1 cellular context compared by ENCODE assay signal in genomic region chr1:44775078-44775929, GRCh38.
TF ChIP-seq lines count a peak whose summit lies in the region.

Gene RPS8 (plus strand): TSS chr1:44775540. CDS start chr1:44775597, 57 bp downstream.

TF ChIP-seq in K562, 482 proteins besides CTCF, POLR2A, EP300 and RAD21 (continued from another document and continues in another):
- TF ChIP-seq PRDM10 (IDR thresholded peaks at IDR 0.05; ENCODE audit: partially characterized antibody) (peak; percentile 6), MAZ (CRISPR knock-in tag; conservative IDR thresholded peaks at IDR 0.05 in 1 of 2, IDR thresholded peaks at IDR 0.05 in 1 of 2) (peak; percentile 79 to 88), ZNF407 (IDR thresholded peaks at IDR 0.05; ENCODE audit: low read depth) (no peak; the same call in 1 of the 2 replicates), ZSCAN29 (IDR thresholded peaks at IDR 0.05) (no peak), ZNF695 (CRISPR knock-in tag; IDR thresholded peaks at IDR 0.05) (no peak), ZKSCAN8 (CRISPR knock-in tag; IDR thresholded peaks at IDR 0.05) (no peak; the same call in 1 of the 2 replicates), ZBTB2 (IDR thresholded peaks at IDR 0.05) (peak; percentile 93), DACH1 (IDR thresholded peaks at IDR 0.05; ENCODE audit: partially characterized antibody) (no peak), MNT (conservative IDR thresholded peaks at IDR 0.05) (peak; percentile 96 to 98), ZNF174 (CRISPR knock-in tag; IDR thresholded peaks at IDR 0.05) (no peak), BCL6 (CRISPR knock-in tag; IDR thresholded peaks at IDR 0.05) (0 out of 2 replicates have a peak, but pooled peaks have one; percentile 3), FOXK1 (CRISPR knock-in tag; IDR thresholded peaks at IDR 0.05; ENCODE audit: borderline replicate concordance) (peak; percentile 96), SMARCB1 (IDR thresholded peaks at IDR 0.05; ENCODE audit: insufficient read length, low read depth) (no peak), HDAC3 (IDR thresholded peaks at IDR 0.05; ENCODE audit: borderline replicate concordance, partially characterized antibody) (peak; percentile 53), BACH1 (tag; IDR thresholded peaks at IDR 0.05) (peak; percentile 88), FOXA3 (CRISPR knock-in tag; conservative IDR thresholded peaks at IDR 0.05 in 1 of 2, IDR thresholded peaks at IDR 0.05 in 1 of 2) (peak in 1 of 2 experiments; percentile 74; a peak in 3 of 4 replicates), NONO (IDR thresholded peaks at IDR 0.05; ENCODE audit: low read depth in 2 of 2, low read length in 1 of 2) (peak; percentile 87 to 93), ZNF23 (CRISPR knock-in tag; IDR thresholded peaks at IDR 0.05) (no peak), TEAD1 (CRISPR knock-in tag; IDR thresholded peaks at IDR 0.05) (peak; percentile 34 to 91; a peak in 2 of 4 replicates), ZNF134 (CRISPR knock-in tag; conservative IDR thresholded peaks at IDR 0.05) (no peak), ZNF707 (CRISPR knock-in tag; conservative IDR thresholded peaks at IDR 0.05) (no peak), PHTF2 (CRISPR knock-in tag; IDR thresholded peaks at IDR 0.05) (peak; percentile 85), ZNF668 (CRISPR knock-in tag; IDR thresholded peaks at IDR 0.05) (no peak; the same call in 1 of the 2 replicates), MAFF (IDR thresholded peaks at IDR 0.05; ENCODE audit: low read length) (no peak), CTCFL (IDR thresholded peaks at IDR 0.05; ENCODE audit: borderline replicate concordance, insufficient read depth, low read depth, low read length, poor library complexity, severe bottlenecking) (no peak), CUX1 (CRISPR knock-in tag; IDR thresholded peaks at IDR 0.05) (peak; percentile 33; the same call in 1 of the 2 replicates), XRCC4 (IDR thresholded peaks at IDR 0.05; ENCODE audit: extremely low read depth, insufficient read depth, insufficient read length) (no peak), SRSF7 (optimal IDR thresholded peaks at IDR 0.05; ENCODE audit: low read depth, low read length) (no peak), TRIM25 (IDR thresholded peaks at IDR 0.05; ENCODE audit: borderline replicate concordance) (peak; percentile 79; the same call in 1 of the 2 replicates), EZH2 (IDR thresholded peaks at IDR 0.05; ENCODE audit: borderline replicate concordance, low read depth, low read length) (no peak), SP1 (CRISPR knock-in tag; IDR thresholded peaks at IDR 0.05) (peak; percentile 99), SAP30 (IDR thresholded peaks at IDR 0.05; ENCODE audit: borderline replicate concordance, insufficient read depth, low read depth, low read length, poor library complexity, severe bottlenecking) (peak; percentile 78)
